Comparison of ENCODE assay signal across 10 cellular contexts in the genomic region with DNA sequence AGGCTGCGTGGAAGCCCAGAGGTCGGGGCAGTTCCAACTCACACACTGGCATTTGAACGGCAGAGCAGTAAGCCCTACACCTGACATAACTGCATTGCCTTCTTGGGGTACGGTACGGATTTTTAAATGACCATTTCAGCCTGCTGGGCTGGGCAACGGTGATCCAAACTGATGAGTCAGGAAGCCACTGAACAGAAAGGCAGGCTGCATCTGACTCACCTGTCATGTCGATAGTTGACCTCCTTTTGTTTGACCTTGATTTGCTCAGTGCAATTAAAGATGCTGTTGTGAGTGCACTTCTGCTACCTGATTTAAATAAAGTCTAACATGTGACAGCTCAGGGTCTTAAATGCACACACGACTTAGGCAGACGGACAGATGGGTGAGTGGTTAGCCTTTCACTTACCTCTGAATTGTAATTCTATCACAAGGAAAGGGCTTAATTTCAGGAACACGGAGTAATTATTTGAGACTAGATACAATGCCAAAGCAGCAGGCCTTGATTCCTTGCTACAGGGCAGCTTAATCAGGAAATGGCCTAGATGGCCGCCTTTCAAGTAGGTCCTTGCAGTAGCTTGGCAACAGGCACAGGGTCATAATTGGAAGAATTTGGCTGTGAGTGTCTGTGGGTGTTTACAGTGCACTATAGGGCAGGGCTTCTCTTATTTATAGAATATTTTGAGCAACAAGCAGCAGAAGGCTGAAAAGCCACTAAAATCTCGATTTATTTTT. TPM values are rescaled to one million over a fixed set of nuclear protein-coding genes. Genes with fewer than 3 reads are reported as not detected.
DNase-seq lines count a peak whose midpoint lies in the region; ATAC-seq and TF ChIP-seq lines count a peak whose summit lies in the region.
"Had no signal": no experiment of that assay in that cellular context is flagged by ENCODE, and none has a peak within 500 bp of the region (broad histone marks: within the 10 kb centered on the region; RNA-seq: fewer than 3 reads in every experiment).

No MANE protein-coding gene starts in this region.

- WGBS in lung, 2 donors = 73 to 84% methylated on average over 12 of the region's 12 CpGs

- in situ Hi-C loops in ACHN (cut with HindIII; ENCODE audit: low pct_ligation_motif_present, low pct_unique_long_range_greater_than_20kb, low sequenced_read_pairs) = loop anchor here (25.0 kb wide), 1 partner anchor 118 kb away; no protein-coding TSS in a partner anchor

- H3K27ac Mint-ChIP-seq in activated T-helper 17 cell treated with anti-CD3 and anti-CD28 coated beads, Interleukin-2, amount 50 U/mL, for 72 hours = peak overlapping the region; percentile 31

- DNase-seq in Daoy (ENCODE audit: low read depth) (peak; percentile 55), NCI-H2029 treated with DMSO at 0.1 percent for 48 hours (lab: John Stamatoyannopoulos, UW) (peak; percentile 97), lung (ENCODE audit: low spot score) (peak; percentile 71), germinal center (ENCODE audit: low spot score) (no peak), ACHN (no peak), superior temporal gyrus (ENCODE audit: extremely low spot score) (no peak)
- DNase-seq: midbrain had no signal

- no peaks in the 10 kb centered on the region for H3K36me3 ChIP-seq in lung (ENCODE audit: control insufficient read depth in 2 of 2, insufficient read depth in 2 of 2, low read length in 2 of 2)

- no peaks in the 10 kb centered on the region for H3K9me3 Mint-ChIP-seq in activated T-helper 17 cell treated with anti-CD3 and anti-CD28 coated beads, Interleukin-2, amount 50 U/mL, for 72 hours

- H3K4me3 ChIP-seq in lung = no peak overlapping the region

- H3K36me3 Mint-ChIP-seq in activated T-helper 17 cell treated with anti-CD3 and anti-CD28 coated beads, Interleukin-2, amount 50 U/mL, for 72 hours (ENCODE audit: low read depth) = peaks cover 40% of the 10 kb centered on the region

- no peaks in the 10 kb centered on the region for H3K27me3 ChIP-seq in lung (ENCODE audit: control insufficient read depth, insufficient read depth)

- no peak for TF ChIP-seq CTCF in lung (IDR thresholded peaks at IDR 0.05; ENCODE audit: control extremely low read depth, extremely low read depth)

- H3K9me3 ChIP-seq in lung (ENCODE audit: control insufficient read depth in 2 of 2, insufficient read depth in 1 of 2, low read length in 1 of 2) = no peaks in the 10 kb centered on the region

- H3K4me1 ChIP-seq in lung (ENCODE audit: control insufficient read depth in 2 of 2, insufficient read depth in 2 of 2, low read length in 2 of 2) = peaks cover 8 to 21% of the 10 kb centered on the region in 2 donors

- no peaks in the 10 kb centered on the region for H3K27me3 Mint-ChIP-seq in activated T-helper 17 cell treated with anti-CD3 and anti-CD28 coated beads, Interleukin-2, amount 50 U/mL, for 72 hours
- H3K27me3 Mint-ChIP-seq: activated naive CD8-positive, alpha-beta T cell had no signal

- peak; percentile 70 for ATAC-seq in activated T-helper 17 cell treated with anti-CD3 and anti-CD28 coated beads, Interleukin-2, amount 50 U/mL, for 72 hours (replicated peaks)
- peak; percentile 56 for ATAC-seq in lung (ENCODE audit: insufficient read depth, low FRiP score)
- ATAC-seq in HG02798 (IDR thresholded peaks at IDR 0.05; ENCODE audit: poor library complexity, unreplicated experiment) = no peak

- peak overlapping the region; percentile 26 for H3K4me3 Mint-ChIP-seq in activated T-helper 17 cell treated with anti-CD3 and anti-CD28 coated beads, Interleukin-2, amount 50 U/mL, for 72 hours
- H3K4me3 Mint-ChIP-seq: activated naive CD8-positive, alpha-beta T cell had no signal

- H3K4me1 Mint-ChIP-seq in activated T-helper 17 cell treated with anti-CD3 and anti-CD28 coated beads, Interleukin-2, amount 50 U/mL, for 72 hours = peaks cover 47% of the 10 kb centered on the region

- H3K27ac ChIP-seq in lung (ENCODE audit: low read depth in 1 of 2, low read length in 1 of 2) = peak overlapping the region in 1 of 2 donors; percentile 26

RNA-seq across cellular contexts. Expression of a gene that starts 52.2 kb away (rescaled TPM):
- 20.1 and 29.8 TPM in 2 replicates for total RNA-seq in Daoy (2014; rRNA removed; shearing (Covaris generic))
- 10 to 100 TPM; 41.6 to 44.7 TPM for total RNA-seq in activated T-helper 17 cell treated with anti-CD3 and anti-CD28 coated beads, Interleukin-2, amount 50 U/mL, for 72 hours
- total RNA-seq in lung = 10 to 100 TPM; 35.8 to 38.0 TPM
- polyA plus RNA-seq in lung = 10 to 100 TPM; 13.4 to 16.6 TPM

Comparison
In these comparisons a context has a peak if more than half of its experiments do, and no peak if none do; other contexts are left out.
1. DNase-seq: peak in Daoy (single experiment), NCI-H2029 treated with DMSO at 0.1 percent for 48 hours (single experiment) and lung (single experiment); none in germinal center (single experiment), ACHN (single experiment) and superior temporal gyrus (single experiment).